19 cellular contexts compared by ENCODE assay signal in genomic region chr12:18676112-18676511, GRCh38.
DNase-seq lines count a peak whose midpoint lies in the region; FAIRE-seq and TF ChIP-seq lines count a peak whose summit lies in the region.
"Had no signal": no experiment of that assay in that cellular context is flagged by ENCODE, and none has a peak within 500 bp of the region (broad histone marks: within the 10 kb centered on the region; RNA-seq: fewer than 3 reads in every experiment).

No MANE protein-coding gene starts in this region.

- H3K79me2 ChIP-seq in KMS-11 (ENCODE audit: insufficient read depth, low read depth) (no peaks in the 10 kb centered on the region), PC-9 (ENCODE audit: low read depth) (no peaks in the 10 kb centered on the region), keratinocyte (ENCODE audit: control insufficient read depth, insufficient read depth, low read length) (no peaks in the 10 kb centered on the region)

- no peak overlapping the region for H3K9ac ChIP-seq in KMS-11
- no peak overlapping the region for H3K9ac ChIP-seq in keratinocyte (ENCODE audit: control insufficient read depth, extremely low read depth, insufficient read depth, low read length)
- H3K9ac ChIP-seq: BLaER1 treated with 17β-estradiol and CSF1 and Interleukin-3, amounts not matched to agents 10 nM and 100 nM had no signal

- intact Hi-C loops in PC-9 (cut with micrococcal nuclease; ENCODE audit: unreplicated experiment), result no loop called here

- peaks cover 3% of the 10 kb centered on the region for H3K9me3 Mint-ChIP-seq in progenitor cell of endocrine pancreas (ENCODE audit: low read depth)
- H3K9me3 Mint-ChIP-seq: HFFc6 had no signal

- no peaks in the 10 kb centered on the region for H3K9me1 ChIP-seq in keratinocyte (ENCODE audit: control insufficient read depth, extremely low read depth, insufficient read depth, low read length)

- FAIRE-seq in keratinocyte (lab: Jason Lieb, UNC), result peak; percentile 17
- FAIRE-seq: G401.6, GM12891, GM18507 had no signal

- 0 out of 2 replicates have a peak, but pooled peaks cover 4% of the 10 kb centered on the region for H3K9me2 ChIP-seq in PC-9 (ENCODE audit: insufficient read depth)

- no peaks in the 10 kb centered on the region for H3F3A ChIP-seq in PC-9 (ENCODE audit: insufficient read depth, low read depth)

- H3K4me3 ChIP-seq in KMS-11 (IDR thresholded peaks at IDR 0.05; ENCODE audit: insufficient read depth, low read depth, low read length), result no peak overlapping the region
- H3K4me3 ChIP-seq in PC-9, result no peak overlapping the region
- H3K4me3 ChIP-seq in keratinocyte (ENCODE audit: control insufficient read depth in 2 of 3, extremely low read depth in 1 of 3, insufficient read depth in 2 of 3, low read depth in 1 of 3, low read length in 3 of 3), result no peak overlapping the region
- H3K4me3 ChIP-seq: BLaER1 treated with 17β-estradiol and CSF1 and Interleukin-3, amounts not matched to agents 10 nM and 100 nM had no signal

- H3K27ac Mint-ChIP-seq in progenitor cell of endocrine pancreas, result peak overlapping the region; percentile 3
- H3K27ac Mint-ChIP-seq: B cell; CD8-positive, alpha-beta T cell; HFFc6 had no signal

- CTCF ChIA-PET in PC-9 (lab: Charles Lee), result no interaction called here

- H3K27ac ChIP-seq in KMS-11 (peak overlapping the region; percentile 61; the same call in 1 of the 2 replicates), PC-9 (no peak overlapping the region), keratinocyte (ENCODE audit: control insufficient read depth, insufficient read depth, low read length) (no peak overlapping the region)
- H3K27ac ChIP-seq: BLaER1 treated with 17β-estradiol and CSF1 and Interleukin-3, amounts not matched to agents 10 nM and 100 nM; HL-60 had no signal

- peaks cover 28% of the 10 kb centered on the region for H3K4me1 ChIP-seq in KMS-11 (ENCODE audit: low read depth, poor library complexity, severe bottlenecking)
- no peaks in the 10 kb centered on the region for H3K4me1 ChIP-seq in PC-9 (replicated peaks; ENCODE audit: insufficient read depth)
- no peaks in the 10 kb centered on the region for H3K4me1 ChIP-seq in keratinocyte (ENCODE audit: control insufficient read depth, extremely low read depth, insufficient read depth, low read length)
- H3K4me1 ChIP-seq: BLaER1 treated with 17β-estradiol and CSF1 and Interleukin-3, amounts not matched to agents 10 nM and 100 nM had no signal

- TF ChIP-seq CTCF in KMS-11 (conservative IDR thresholded peaks at IDR 0.05; ENCODE audit: low read depth, low read length) (no peak), PC-9 (conservative IDR thresholded peaks at IDR 0.05) (no peak), keratinocyte (optimal IDR thresholded peaks at IDR 0.05 in 1 of 3, IDR thresholded peaks at IDR 0.05 in 1 of 3, conservative IDR thresholded peaks at IDR 0.05 in 1 of 3; ENCODE audit: extremely low read depth in 1 of 3, insufficient read depth in 2 of 3, low read length in 3 of 3) (no peak), progenitor cell of endocrine pancreas (IDR thresholded peaks at IDR 0.05; ENCODE audit: unreplicated experiment) (no peak)

- DNase-seq in PC-9 (no peak), keratinocyte (ENCODE audit: low read depth, low spot score) (no peak), progenitor cell of endocrine pancreas (ENCODE audit: low spot score, unreplicated experiment) (no peak), NCI-H2029 (lab: John Stamatoyannopoulos, UW) (no peak), epidermal melanocyte (ENCODE audit: insufficient read length, low spot score) (no peak)
- no peak for DNase-seq in activated effector memory CD4-positive, alpha-beta T cell treated with anti-CD3 and anti-CD28 coated beads, Interleukin-2, amount 50 U/mL, for 16 hours
- DNase-seq: Calu3; CD8-positive, alpha-beta T cell; GOT3; H7; HFFc6; IMR-90 had no signal

- H3K9me3 ChIP-seq in PC-9 (ENCODE audit: insufficient read depth, low read depth) (no peaks in the 10 kb centered on the region), keratinocyte (ENCODE audit: control insufficient read depth, low read depth, low read length) (no peaks in the 10 kb centered on the region)
- H3K9me3 ChIP-seq: BLaER1 treated with 17β-estradiol and CSF1 and Interleukin-3, amounts not matched to agents 10 nM and 100 nM had no signal

- no peaks in the 10 kb centered on the region for H3K36me3 Mint-ChIP-seq in progenitor cell of endocrine pancreas (ENCODE audit: insufficient read depth)
- H3K36me3 Mint-ChIP-seq: CD8-positive, alpha-beta T cell had no signal

- H4K20me1 ChIP-seq in KMS-11 (ENCODE audit: insufficient read depth) (no peaks in the 10 kb centered on the region), PC-9 (ENCODE audit: insufficient read depth) (no peaks in the 10 kb centered on the region), keratinocyte (ENCODE audit: control insufficient read depth, extremely low read depth, insufficient read depth, low read length) (no peaks in the 10 kb centered on the region)
- H4K20me1 ChIP-seq: BLaER1 treated with 17β-estradiol and CSF1 and Interleukin-3, amounts not matched to agents 10 nM and 100 nM had no signal

- dilution Hi-C loops in keratinocyte (cut with MboI; ENCODE audit: extremely low pct_ligation_motif_present, low sequenced_read_pairs), result no loop called here

- H2AFZ ChIP-seq in KMS-11 (ENCODE audit: low read depth) (peak overlapping the region; percentile 48; the same call in 1 of the 2 replicates), PC-9 (0 out of 2 replicates have a peak overlapping the region, but pooled peaks have one; percentile 35), keratinocyte (ENCODE audit: control insufficient read depth, low read length) (no peak overlapping the region)

- peaks cover 8% of the 10 kb centered on the region for H3K4me1 Mint-ChIP-seq in progenitor cell of endocrine pancreas (ENCODE audit: low read depth)
- H3K4me1 Mint-ChIP-seq: B cell had no signal

- no peaks in the 10 kb centered on the region for H3K27me3 Mint-ChIP-seq in progenitor cell of endocrine pancreas
- H3K27me3 Mint-ChIP-seq: B cell had no signal

- BruUV-seq in PC-9 (replicated peaks; lab: Mats Ljungman, UMichigan), result no TSS peak

- POLR2A ChIA-PET in PC-9 (lab: Charles Lee; ENCODE audit: unreplicated experiment), result no interaction called here

- H3K36me3 ChIP-seq in KMS-11 (ENCODE audit: insufficient read depth) (no peaks in the 10 kb centered on the region), PC-9 (ENCODE audit: low read depth) (no peaks in the 10 kb centered on the region), keratinocyte (ENCODE audit: control insufficient read depth in 2 of 2, extremely low read depth in 1 of 2, insufficient read depth in 2 of 2, low read length in 2 of 2) (no peaks in the 10 kb centered on the region)
- H3K36me3 ChIP-seq: BLaER1 treated with 17β-estradiol and CSF1 and Interleukin-3, amounts not matched to agents 10 nM and 100 nM had no signal

- H3K27me3 ChIP-seq in KMS-11 (ENCODE audit: insufficient read depth, low read depth), result no peaks in the 10 kb centered on the region
- no peaks in the 10 kb centered on the region for H3K27me3 ChIP-seq in PC-9 (ENCODE audit: insufficient read depth, low read depth)
- H3K27me3 ChIP-seq in keratinocyte (ENCODE audit: control insufficient read depth, extremely low read depth, insufficient read depth, low read length), result no peaks in the 10 kb centered on the region
- H3K27me3 ChIP-seq: BLaER1 treated with 17β-estradiol and CSF1 and Interleukin-3, amounts not matched to agents 10 nM and 100 nM had no signal

- H3K4me3 Mint-ChIP-seq in progenitor cell of endocrine pancreas (ENCODE audit: low read depth), result no peak overlapping the region
- H3K4me3 Mint-ChIP-seq: B cell; CD8-positive, alpha-beta T cell; HFFc6 had no signal

- H3K4me2 ChIP-seq in KMS-11 (peak overlapping the region; percentile 56; the same call in 1 of the 2 replicates), PC-9 (no peak overlapping the region), keratinocyte (ENCODE audit: control insufficient read depth, extremely low read depth, insufficient read depth, low read depth, low read length) (no peak overlapping the region)
- H3K4me2 ChIP-seq: BLaER1 treated with 17β-estradiol and CSF1 and Interleukin-3, amounts not matched to agents 10 nM and 100 nM had no signal
